Comparison of ENCODE assay signal across 25 cellular contexts in the genomic region with DNA sequence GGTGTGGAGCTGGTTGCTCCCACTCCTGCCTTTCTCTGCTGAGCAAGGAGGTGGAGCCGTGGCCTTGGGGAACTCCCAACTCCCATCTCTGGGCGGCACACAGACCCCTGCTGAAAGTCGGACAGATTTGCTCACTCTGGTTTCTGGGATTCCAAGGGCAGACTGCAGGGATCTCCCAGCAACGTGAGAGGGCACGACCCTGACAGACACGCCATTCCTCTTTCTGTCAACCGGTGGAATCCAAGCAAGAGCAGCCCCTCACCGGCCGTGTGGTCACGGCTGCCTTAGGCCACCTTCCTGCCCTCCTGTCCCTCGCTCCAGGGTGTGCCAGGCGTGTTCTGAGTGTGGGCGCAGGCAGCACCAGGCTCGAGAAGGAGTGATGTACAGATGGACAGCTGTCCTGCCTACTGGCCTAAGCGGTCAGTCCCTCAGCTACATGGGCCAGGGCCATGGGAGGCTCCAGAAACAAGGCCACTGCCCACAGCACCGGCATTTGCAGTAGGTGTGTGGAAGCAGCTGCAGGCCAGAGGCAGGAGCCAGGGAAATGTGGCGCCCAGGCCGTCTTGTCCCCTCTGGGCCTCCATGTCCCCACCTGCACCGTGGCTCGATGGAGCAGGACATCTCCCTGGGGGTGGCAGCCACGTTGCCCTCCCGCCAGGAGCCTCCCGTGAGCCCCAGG.
"Had no signal": no experiment of that assay in that cellular context is flagged by ENCODE, and none has a peak within 500 bp of the region (broad histone marks: within the 10 kb centered on the region; RNA-seq: fewer than 3 reads in every experiment).

No MANE protein-coding gene starts in this region.

- H3K27ac ChIP-seq: body of pancreas, pancreas, skin epidermis, tibial artery had no signal

- H3K9me3 ChIP-seq: body of pancreas, pancreas, right lobe of liver, tibial artery had no signal

- H3K27me3 ChIP-seq: body of pancreas, pancreas, right lobe of liver, tibial artery had no signal

- H3K4me3 Mint-ChIP-seq: activated CD8-positive, alpha-beta T cell treated with anti-CD3 and anti-CD28 coated beads, Interleukin-2, amount 10 ng/mL, durations not matched to agents 7 days and 5 days; activated naive CD8-positive, alpha-beta T cell treated with anti-CD3 and anti-CD28 coated beads, Interleukin-2, amount 50 U/mL, for 24 hours; activated T-helper 1 cell treated with anti-CD3 and anti-CD28 coated beads, Interleukin-12 subunit alpha, Interleukin-12 subunit beta, Interleukin-2, Interleukin-4 antibody, amounts not matched to agents 30 ng/mL and 10 ng/mL and 1 ng/mL, durations not matched to agents 14 hours and 24 hours and 36 hours; naive thymus-derived CD4-positive, alpha-beta T cell; stimulated activated effector memory CD8-positive, alpha-beta T cell treated with anti-CD3 and anti-CD28 coated beads, Interleukin-12 subunit alpha, Interleukin-12 subunit beta, amount 100 ng/mL, for 72 hours; stimulated activated naive CD8-positive, alpha-beta T cell treated with anti-CD3 and anti-CD28 coated beads, Interleukin-15, amount 100 ng/mL, for 72 hours had no signal

- ATAC-seq: activated CD8-positive, alpha-beta T cell treated with anti-CD3 and anti-CD28 coated beads, Interleukin-2, amount 10 ng/mL, durations not matched to agents 7 days and 5 days; activated naive CD8-positive, alpha-beta T cell treated with anti-CD3 and anti-CD28 coated beads, Interleukin-2, amount 50 U/mL, for 24 hours; body of pancreas; left colon; naive thymus-derived CD4-positive, alpha-beta T cell; pancreas; stimulated activated effector memory CD8-positive, alpha-beta T cell treated with anti-CD3 and anti-CD28 coated beads, Interleukin-12 subunit alpha, Interleukin-12 subunit beta, amount 100 ng/mL, for 72 hours; stimulated activated naive CD8-positive, alpha-beta T cell treated with anti-CD3 and anti-CD28 coated beads, Interleukin-15, amount 100 ng/mL, for 72 hours had no signal

- H3K4me1 Mint-ChIP-seq: activated naive CD8-positive, alpha-beta T cell treated with anti-CD3 and anti-CD28 coated beads, Interleukin-2, amount 50 U/mL, for 24 hours; stimulated activated effector memory CD8-positive, alpha-beta T cell treated with anti-CD3 and anti-CD28 coated beads, Interleukin-12 subunit alpha, Interleukin-12 subunit beta, amount 100 ng/mL, for 72 hours; stimulated activated naive CD8-positive, alpha-beta T cell treated with anti-CD3 and anti-CD28 coated beads, Interleukin-15, amount 100 ng/mL, for 72 hours had no signal

- DNase-seq: activated CD4-positive, alpha-beta T cell treated with anti-CD3 and anti-CD28 coated beads for 1 hour; activated CD4-positive, alpha-beta T cell treated with anti-CD3 and anti-CD28 coated beads, Interleukin-2, amount 50 U/mL, for 1 hour; activated CD8-positive, alpha-beta T cell treated with anti-CD3 and anti-CD28 coated beads, Interleukin-2, amount 10 ng/mL, durations not matched to agents 7 days and 5 days; activated gamma-delta T cell; activated naive CD4-positive, alpha-beta T cell treated with anti-CD3 and anti-CD28 coated beads, Interleukin-2, amount 50 U/mL, for 16 hours; activated naive CD8-positive, alpha-beta T cell treated with anti-CD3 and anti-CD28 coated beads, Interleukin-2, amount 50 U/mL, for 24 hours; anterior cingulate cortex; body of pancreas; dermis blood vessel endothelial cell; effector CD8-positive, alpha-beta T cell; erythroblast; foreskin fibroblast; hypothalamus; left colon; naive thymus-derived CD4-positive, alpha-beta T cell; stimulated activated CD4-positive, alpha-beta T cell treated with anti-CD3 and anti-CD28 coated beads, Interleukin-2, amount 100 ng/mL, for 24 hours; stimulated activated naive CD8-positive, alpha-beta T cell treated with anti-CD3 and anti-CD28 coated beads, Interleukin-15, amount 100 ng/mL, for 72 hours; T-helper 9 cell; tibial artery had no signal

- H3K36me3 Mint-ChIP-seq: naive thymus-derived CD4-positive, alpha-beta T cell; stimulated activated effector memory CD8-positive, alpha-beta T cell treated with anti-CD3 and anti-CD28 coated beads, Interleukin-12 subunit alpha, Interleukin-12 subunit beta, amount 100 ng/mL, for 72 hours had no signal

- H3K9me3 Mint-ChIP-seq: activated naive CD8-positive, alpha-beta T cell treated with anti-CD3 and anti-CD28 coated beads, Interleukin-2, amount 50 U/mL, for 24 hours; activated T-helper 1 cell treated with anti-CD3 and anti-CD28 coated beads, Interleukin-12 subunit alpha, Interleukin-12 subunit beta, Interleukin-2, Interleukin-4 antibody, amounts not matched to agents 30 ng/mL and 10 ng/mL and 1 ng/mL, durations not matched to agents 14 hours and 24 hours and 36 hours; stimulated activated effector memory CD8-positive, alpha-beta T cell treated with anti-CD3 and anti-CD28 coated beads, Interleukin-12 subunit alpha, Interleukin-12 subunit beta, amount 100 ng/mL, for 72 hours; stimulated activated naive CD8-positive, alpha-beta T cell treated with anti-CD3 and anti-CD28 coated beads, Interleukin-15, amount 100 ng/mL, for 72 hours had no signal

- H3K27me3 Mint-ChIP-seq: activated naive CD8-positive, alpha-beta T cell treated with anti-CD3 and anti-CD28 coated beads, Interleukin-2, amount 50 U/mL, for 24 hours; naive thymus-derived CD4-positive, alpha-beta T cell; stimulated activated naive CD8-positive, alpha-beta T cell treated with anti-CD3 and anti-CD28 coated beads, Interleukin-15, amount 100 ng/mL, for 72 hours had no signal

- H3K36me3 ChIP-seq: pancreas, tibial artery had no signal

- H3K27ac Mint-ChIP-seq: activated CD8-positive, alpha-beta T cell treated with anti-CD3 and anti-CD28 coated beads, Interleukin-2, amount 10 ng/mL, durations not matched to agents 7 days and 5 days; activated naive CD8-positive, alpha-beta T cell treated with anti-CD3 and anti-CD28 coated beads, Interleukin-2, amount 50 U/mL, for 24 hours; activated T-helper 1 cell treated with anti-CD3 and anti-CD28 coated beads, Interleukin-12 subunit alpha, Interleukin-12 subunit beta, Interleukin-2, Interleukin-4 antibody, amounts not matched to agents 30 ng/mL and 10 ng/mL and 1 ng/mL, durations not matched to agents 14 hours and 24 hours and 36 hours; naive thymus-derived CD4-positive, alpha-beta T cell; stimulated activated naive CD8-positive, alpha-beta T cell treated with anti-CD3 and anti-CD28 coated beads, Interleukin-15, amount 100 ng/mL, for 72 hours had no signal

- H3K4me3 ChIP-seq: body of pancreas, lung, pancreas, right lobe of liver, skin epidermis, tibial artery had no signal

- FAIRE-seq: pancreas had no signal
